In the genomic region with DNA sequence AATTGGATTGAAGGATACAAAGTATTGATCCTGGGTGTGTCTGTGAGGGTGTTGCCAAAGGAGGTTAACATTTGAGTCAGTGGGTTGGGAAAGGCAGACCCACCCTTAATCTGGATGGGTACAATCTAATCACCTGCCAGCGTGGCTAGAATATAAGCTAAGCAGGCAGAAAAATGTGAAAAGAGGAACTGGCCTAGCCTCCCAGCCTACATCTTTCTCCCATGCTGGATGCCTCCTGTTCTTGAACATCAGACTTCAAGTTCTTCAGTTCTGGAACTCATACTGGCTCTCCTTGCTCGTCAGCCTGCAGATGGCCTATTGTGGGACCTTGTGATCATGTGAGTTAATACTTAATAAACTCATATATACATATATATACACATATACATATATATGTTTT, we compare ENCODE assay signal across 14 cellular contexts. TPM values are rescaled to one million over a fixed set of nuclear protein-coding genes. Genes with fewer than 3 reads are reported as not detected.
"Had no signal": no experiment of that assay in that cellular context is flagged by ENCODE, and none has a peak within 500 bp of the region (broad histone marks: within the 10 kb centered on the region; RNA-seq: fewer than 3 reads in every experiment).

No MANE protein-coding gene starts in this region.

RNA-seq across cellular contexts. Expression of a gene that starts 5.5 kb away (rescaled TPM):
- total RNA-seq: omental fat pad, osteocyte, pancreas, posterior vena cava, pulmonary artery endothelial cell, right atrium auricular region, sciatic nerve, suprapubic skin, transverse colon, upper lobe of right lung, urinary bladder, uterus had no signal
- polyA plus RNA-seq: neural cell, pancreas, smooth muscle cell, urinary bladder had no signal
